1 cellular context compared by ENCODE assay signal in the genomic region with DNA sequence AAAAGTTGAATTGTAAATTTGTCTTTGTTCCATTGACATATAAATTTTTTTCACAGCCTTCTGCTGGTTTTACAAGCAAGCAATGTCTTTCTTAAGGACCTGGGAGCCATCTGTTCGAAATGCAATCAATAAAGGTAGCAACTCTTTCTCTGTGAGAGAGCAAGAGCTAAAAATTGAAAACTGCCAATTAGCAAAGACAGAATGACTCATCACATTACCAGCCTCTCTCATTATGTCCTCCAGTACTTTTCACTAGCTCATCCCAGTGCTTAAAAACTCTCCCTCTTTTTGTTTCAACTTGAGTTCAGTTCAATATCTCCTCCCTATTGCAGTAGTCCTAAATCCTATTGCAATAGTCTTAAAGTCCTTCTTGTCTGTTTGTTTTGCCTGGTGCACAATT.
TF ChIP-seq lines count a peak whose summit lies in the region.

No MANE protein-coding gene starts in this region.

TF ChIP-seq in HepG2, 621 proteins besides CTCF, POLR2A, EP300 and RAD21:
- TF ChIP-seq NFE2L2 (IDR thresholded peaks at IDR 0.05; ENCODE audit: low read length) = 0 out of 2 replicates have a peak, but pooled peaks have one; percentile 26
- TF ChIP-seq ZBTB46 (CRISPR knock-in tag; IDR thresholded peaks at IDR 0.05; ENCODE audit: borderline replicate concordance) = no peak
TF ChIP-seq in HepG2: peak in this region for 1.
